ENCODE assay signal across 14 cellular contexts in the genomic region with DNA sequence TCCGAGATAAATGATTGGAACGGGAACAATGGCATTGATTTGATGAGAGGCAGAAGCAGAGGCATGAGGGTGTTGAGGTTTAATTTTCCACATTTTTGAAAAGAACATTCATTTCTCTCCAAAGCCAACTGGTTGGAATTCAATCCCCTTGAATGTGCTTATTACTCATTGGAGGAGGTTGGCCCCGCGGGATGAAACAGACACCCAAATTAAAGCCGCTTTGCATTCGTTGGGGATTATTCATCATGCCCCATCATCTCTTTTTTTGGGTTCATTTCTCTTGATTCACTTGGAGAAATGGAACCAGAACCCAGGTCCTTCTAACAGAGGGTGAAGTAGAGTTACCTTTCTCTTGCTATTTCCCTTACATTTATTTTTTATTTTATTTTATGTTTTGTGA. TPM values are rescaled to one million over a fixed set of nuclear protein-coding genes. Genes with fewer than 3 reads are reported as not detected.
"Had no signal": no experiment of that assay in that cellular context is flagged by ENCODE, and none has a peak within 500 bp of the region (broad histone marks: within the 10 kb centered on the region; RNA-seq: fewer than 3 reads in every experiment).

No MANE protein-coding gene starts in this region.

- H3K9me3 Mint-ChIP-seq: natural killer cell had no signal

- H3K27ac Mint-ChIP-seq: activated CD4-positive, alpha-beta memory T cell treated with anti-CD3 and anti-CD28 coated beads for 36 hours; activated naive CD8-positive, alpha-beta T cell treated with anti-CD3 and anti-CD28 coated beads, Interleukin-2, amount 10 ng/mL, durations not matched to agents 7 days and 5 days; activated T-cell treated with anti-CD3 and anti-CD28 coated beads, Interleukin-2, amount 50 U/mL, for 72 hours; natural killer cell had no signal

- H3K27me3 Mint-ChIP-seq: activated CD4-positive, alpha-beta memory T cell treated with anti-CD3 and anti-CD28 coated beads for 36 hours; activated naive CD8-positive, alpha-beta T cell treated with anti-CD3 and anti-CD28 coated beads, Interleukin-2, amount 10 ng/mL, durations not matched to agents 7 days and 5 days; stimulated activated naive CD8-positive, alpha-beta T cell treated with anti-CD3 and anti-CD28 coated beads, Interleukin-15, amount 100 ng/mL, for 72 hours had no signal

- DNase-seq: activated CD4-positive, alpha-beta memory T cell treated with anti-CD3 and anti-CD28 coated beads for 36 hours; activated gamma-delta T cell treated with Interleukin-2 at 50 U/mL for 16 hours; activated naive CD8-positive, alpha-beta T cell treated with anti-CD3 and anti-CD28 coated beads, Interleukin-2, amount 10 ng/mL, durations not matched to agents 7 days and 5 days; activated T-cell treated with anti-CD3 and anti-CD28 coated beads, Interleukin-2, amount 50 U/mL, for 72 hours; effector CD4-positive, alpha-beta T cell; glutamatergic neuron; natural killer cell; occipital lobe; stimulated activated CD4-positive, alpha-beta T cell treated with anti-CD3 and anti-CD28 coated beads, Interleukin-4, amount 100 ng/mL, for 24 hours; stimulated activated naive CD8-positive, alpha-beta T cell treated with anti-CD3 and anti-CD28 coated beads, Interleukin-15, amount 100 ng/mL, for 72 hours had no signal

- H3K27ac ChIP-seq: coronary artery had no signal

- H3K4me3 Mint-ChIP-seq: activated CD4-positive, alpha-beta memory T cell treated with anti-CD3 and anti-CD28 coated beads for 36 hours; activated naive CD8-positive, alpha-beta T cell treated with anti-CD3 and anti-CD28 coated beads, Interleukin-2, amount 10 ng/mL, durations not matched to agents 7 days and 5 days; activated T-cell treated with anti-CD3 and anti-CD28 coated beads, Interleukin-2, amount 50 U/mL, for 72 hours; immature natural killer cell; natural killer cell; stimulated activated naive CD8-positive, alpha-beta T cell treated with anti-CD3 and anti-CD28 coated beads, Interleukin-15, amount 100 ng/mL, for 72 hours had no signal

- H3K4me3 ChIP-seq: coronary artery, lung had no signal

- H3K4me1 Mint-ChIP-seq: stimulated activated naive CD8-positive, alpha-beta T cell treated with anti-CD3 and anti-CD28 coated beads, Interleukin-15, amount 100 ng/mL, for 72 hours had no signal

RNA-seq across cellular contexts. Expression of a gene that starts 47.6 kb away (rescaled TPM):
- total RNA-seq: pulmonary artery endothelial cell had no signal
